ENCODE assay signal across 8 cellular contexts in genomic region chr2:88600038-88600465, GRCh38. TPM values are rescaled to one million over a fixed set of nuclear protein-coding genes. Genes with fewer than 3 reads are reported as not detected.
A peak's percentile ranks its signal among the peaks of the same experiment; 100 is the strongest.
DNase-seq lines count a peak whose midpoint lies in the region; ATAC-seq and TF ChIP-seq lines count a peak whose summit lies in the region.
"Had no signal": no experiment of that assay in that cellular context is flagged by ENCODE, and none has a peak within 500 bp of the region (broad histone marks: within the 10 kb centered on the region; RNA-seq: fewer than 3 reads in every experiment).

No MANE protein-coding gene starts in this region.

- no CpG with 5 or more reads among the region's 4 CpGs for WGBS in iPS DF 6.9 (ENCODE audit: insufficient coverage, insufficient read length)

- H3K36me3 Mint-ChIP-seq in GM23338 (ENCODE audit: low read depth), result peaks cover 3% of the 10 kb centered on the region; the same call in 2 of the 3 replicates

- peak overlapping the region; percentile 66; the same call in 1 of the 2 replicates for H3K27ac Mint-ChIP-seq in GM23338

- H3K4me1 ChIP-seq in GM23338 (ENCODE audit: insufficient read depth), result peaks cover 33% of the 10 kb centered on the region
- H3K4me1 ChIP-seq in iPS DF 6.9 (ENCODE audit: control insufficient read depth, insufficient read depth, low read length), result peaks cover 1% of the 10 kb centered on the region; the same call in 1 of the 2 replicates

- no peak overlapping the region for H2AFZ ChIP-seq in GM23338

- peaks cover 41% of the 10 kb centered on the region for H3K4me1 Mint-ChIP-seq in GM23338

- TF ChIP-seq CTCF in GM10266 (IDR thresholded peaks at IDR 0.05; ENCODE audit: control insufficient read depth, insufficient read depth, low read depth, missing control alignments), result no peak
- no peak for TF ChIP-seq CTCF in GM23338 (conservative IDR thresholded peaks at IDR 0.05; ENCODE audit: low read depth in 2 of 2)
- TF ChIP-seq CTCF in astrocyte of the spinal cord (IDR thresholded peaks at IDR 0.05; ENCODE audit: low read depth, low read length), result no peak

- no peak overlapping the region for H3K4me3 Mint-ChIP-seq in GM23338

- H3K27ac ChIP-seq in GM23338 (ENCODE audit: low read depth), result peak overlapping the region; percentile 22; the same call in 1 of the 2 replicates
- H3K27ac ChIP-seq in iPS DF 6.9 (ENCODE audit: low read length), result no peak overlapping the region
- H3K27ac ChIP-seq: ovary had no signal

- no peaks in the 10 kb centered on the region for H3K9me2 ChIP-seq in GM23338 (ENCODE audit: insufficient read depth)

- no peak for TF ChIP-seq RAD21 in Ishikawa (IDR thresholded peaks at IDR 0.05; ENCODE audit: low read depth)

- no peaks in the 10 kb centered on the region for H3K36me3 ChIP-seq in GM23338 (ENCODE audit: insufficient read depth)
- no peaks in the 10 kb centered on the region for H3K36me3 ChIP-seq in iPS DF 6.9 (ENCODE audit: control insufficient read depth, insufficient read depth, low read length)
- H3K36me3 ChIP-seq: ovary had no signal

- peak; percentile 84 for ATAC-seq in GM23338

- no peak overlapping the region for H3K4me2 ChIP-seq in GM23338

- in situ Hi-C loops in astrocyte of the spinal cord (cut with HindIII; ENCODE audit: low sequenced_read_pairs), result no loop called here

- H3K9me3 Mint-ChIP-seq in GM23338, result no peaks in the 10 kb centered on the region

- peaks cover 34% of the 10 kb centered on the region for H3K79me2 ChIP-seq in GM23338 (replicated peaks; ENCODE audit: insufficient read depth)

- DNase-seq in GM10266 (ENCODE audit: extremely low spot score) (peak; percentile 75), GM23338 (ENCODE audit: low spot score) (peak; percentile 83), SK-N-DZ (ENCODE audit: low spot score) (peak; percentile 36), astrocyte of the spinal cord (ENCODE audit: low read depth, low spot score) (peak; percentile 96), iPS DF 6.9 (ENCODE audit: low read depth, low spot score) (peak; percentile 39)
- DNase-seq in stimulated activated CD4-positive, alpha-beta T cell treated with anti-CD3 and anti-CD28 coated beads, Interleukin-15, amount 100 ng/mL, for 48 hours (ENCODE audit: low read depth in 2 of 2), result peak; percentile 35 to 37

- no peaks in the 10 kb centered on the region for H3F3A ChIP-seq in GM23338 (replicated peaks; ENCODE audit: low read depth)

- no peaks in the 10 kb centered on the region for H3K9me3 ChIP-seq in iPS DF 6.9 (ENCODE audit: control insufficient read depth, insufficient read depth, low read length)
- H3K9me3 ChIP-seq: ovary had no signal

- TF ChIP-seq EP300 in Ishikawa (IDR thresholded peaks at IDR 0.05; ENCODE audit: borderline replicate concordance), result peak; percentile 62; the same call in 1 of the 2 replicates

- no peaks in the 10 kb centered on the region for H3K27me3 Mint-ChIP-seq in GM23338 (ENCODE audit: insufficient read depth, low read depth, poor library complexity)

- no peak overlapping the region for H3K4me3 ChIP-seq in GM23338
- no peak overlapping the region for H3K4me3 ChIP-seq in astrocyte of the spinal cord (ENCODE audit: low read depth, low read length)
- H3K4me3 ChIP-seq in iPS DF 6.9 (ENCODE audit: low read length), result no peak overlapping the region
- H3K4me3 ChIP-seq: ovary had no signal

- H4K20me1 ChIP-seq in GM23338 (replicated peaks; ENCODE audit: insufficient read depth), result no peaks in the 10 kb centered on the region

- no peaks in the 10 kb centered on the region for H3K27me3 ChIP-seq in GM23338 (ENCODE audit: insufficient read depth)
- H3K27me3 ChIP-seq in iPS DF 6.9 (ENCODE audit: control insufficient read depth, insufficient read depth, low read length), result no peaks in the 10 kb centered on the region
- H3K27me3 ChIP-seq: ovary had no signal

TF ChIP-seq in GM23338, 12 proteins besides CTCF, POLR2A, EP300 and RAD21:
- TF ChIP-seq CREB1 (CRISPR knock-in tag; IDR thresholded peaks at IDR 0.05; ENCODE audit: low read depth) (peak; percentile 68; the same call in 1 of the 2 replicates), EZH2 (IDR thresholded peaks at IDR 0.05; ENCODE audit: low read depth, unreplicated experiment) (no peak), ZNF114 (CRISPR knock-in tag; IDR thresholded peaks at IDR 0.05) (no peak)

TF ChIP-seq in Ishikawa, 13 proteins besides CTCF, POLR2A, EP300 and RAD21:
- TF ChIP-seq TCF12 (IDR thresholded peaks at IDR 0.05; ENCODE audit: low read depth) (peak; percentile 79), MAX (IDR thresholded peaks at IDR 0.05) (peak; percentile 59; the same call in 1 of the 2 replicates), CEBPB (IDR thresholded peaks at IDR 0.05) (peak; percentile 61; the same call in 1 of the 2 replicates), FOXM1 (IDR thresholded peaks at IDR 0.05; ENCODE audit: borderline replicate concordance, low read depth) (peak; percentile 67), REST (IDR thresholded peaks at IDR 0.05; ENCODE audit: low read depth) (no peak), TEAD4 (IDR thresholded peaks at IDR 0.05) (peak; percentile 82), USF1 (IDR thresholded peaks at IDR 0.05) (no peak), CREB1 (IDR thresholded peaks at IDR 0.05; ENCODE audit: low read depth) (0 out of 2 replicates have a peak, but pooled peaks have one; percentile 36)

RNA-seq across cellular contexts. Expression of gene EIF2AK3, which starts 27.2 kb away (rescaled TPM):
- total RNA-seq in GM23338 (2014; rRNA removed; shearing (Covaris generic)), result 23.2 and 24.2 TPM in 2 replicates
- 4.3 and 5.9 TPM in 2 replicates for polyA plus RNA-seq in GM23338 (2016; fragmentation: Nextera tagmentation; extraction: Ambion mirVana)
- polyA plus RNA-seq in SK-N-DZ (2014; cell fraction: cytosol; rRNA removed), result 20.3 and 21.1 TPM in 2 replicates
- polyA plus RNA-seq in SK-N-DZ (2014; cell fraction: nucleus; rRNA removed), result 15.0 and 18.8 TPM in 2 replicates

Comparison
In these comparisons a context has a peak if more than half of its experiments do, and no peak if none do; other contexts are left out.
1. DNase-seq: peak in every context shown above with its lines; median percentile 96 in astrocyte of the spinal cord; 83 in GM23338; 75 in GM10266; 39 in iPS DF 6.9; 36 in SK-N-DZ; 36 in stimulated activated CD4-positive, alpha-beta T cell treated with anti-CD3 and anti-CD28 coated beads, Interleukin-15, amount 100 ng/mL, for 48 hours.